In the genomic region with DNA sequence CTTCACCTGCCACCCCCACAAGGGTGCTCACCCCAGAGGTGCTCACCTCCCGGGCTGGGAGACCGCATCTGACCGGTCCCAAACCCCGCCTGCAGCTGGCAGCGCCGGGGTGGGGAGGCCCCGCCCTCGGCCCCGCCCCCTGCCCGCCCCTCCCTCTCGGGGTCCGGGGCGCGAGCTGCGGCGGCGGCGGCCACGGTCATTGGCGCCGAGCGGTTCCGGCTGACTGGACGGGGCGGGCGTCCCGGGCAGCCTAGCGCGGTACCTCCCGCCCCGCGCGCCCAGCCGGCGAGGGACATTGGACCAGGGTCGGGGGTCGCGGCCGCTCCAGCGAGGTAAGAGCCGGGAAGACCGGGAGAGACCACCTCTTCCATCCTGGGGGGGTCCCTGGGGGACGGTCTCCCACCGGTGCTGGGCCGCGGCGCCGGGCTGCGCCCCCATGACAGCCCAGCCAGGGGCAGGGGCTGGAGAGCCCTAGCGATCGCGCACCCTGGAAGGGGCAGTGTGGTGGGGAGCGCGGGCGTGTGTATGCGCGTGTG, we compare ENCODE assay signal across 1 cellular context.
TF ChIP-seq lines count a peak whose summit lies in the region.

A gene with protein sequence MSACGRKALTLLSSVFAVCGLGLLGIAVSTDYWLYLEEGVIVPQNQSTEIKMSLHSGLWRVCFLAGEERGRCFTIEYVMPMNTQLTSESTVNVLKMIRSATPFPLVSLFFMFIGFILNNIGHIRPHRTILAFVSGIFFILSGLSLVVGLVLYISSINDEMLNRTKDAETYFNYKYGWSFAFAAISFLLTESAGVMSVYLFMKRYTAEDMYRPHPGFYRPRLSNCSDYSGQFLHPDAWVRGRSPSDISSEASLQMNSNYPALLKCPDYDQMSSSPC (plus strand): TSS at position 199 of the 536 bp plus-strand sequence. CDS start 42,216 bp downstream, outside the sequence.

TF ChIP-seq in HEK293, 187 proteins besides CTCF, POLR2A, EP300 and RAD21 (continued from another document):
- TF ChIP-seq, protein P1, sequence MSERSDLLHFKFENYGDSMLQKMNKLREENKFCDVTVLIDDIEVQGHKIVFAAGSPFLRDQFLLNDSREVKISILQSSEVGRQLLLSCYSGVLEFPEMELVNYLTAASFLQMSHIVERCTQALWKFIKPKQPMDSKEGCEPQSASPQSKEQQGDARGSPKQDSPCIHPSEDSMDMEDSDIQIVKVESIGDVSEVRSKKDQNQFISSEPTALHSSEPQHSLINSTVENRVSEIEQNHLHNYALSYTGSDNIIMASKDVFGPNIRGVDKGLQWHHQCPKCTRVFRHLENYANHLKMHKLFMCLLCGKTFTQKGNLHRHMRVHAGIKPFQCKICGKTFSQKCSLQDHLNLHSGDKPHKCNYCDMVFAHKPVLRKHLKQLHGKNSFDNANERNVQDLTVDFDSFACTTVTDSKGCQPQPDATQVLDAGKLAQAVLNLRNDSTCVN (tag by site-specific recombination; optimal IDR thresholded peaks at IDR 0.05), result peak; percentile 23
